9 cellular contexts compared by ENCODE assay signal in genomic region chr19:1088419-1089066, GRCh38. TPM values are rescaled to one million over a fixed set of nuclear protein-coding genes. Genes with fewer than 3 reads are reported as not detected.
A peak's percentile ranks its signal among the peaks of the same experiment; 100 is the strongest.
DNase-seq lines count a peak whose midpoint lies in the region; ATAC-seq lines count a peak whose summit lies in the region.
"Had no signal": no experiment of that assay in that cellular context is flagged by ENCODE, and none has a peak within 500 bp of the region (broad histone marks: within the 10 kb centered on the region; RNA-seq: fewer than 3 reads in every experiment).

No MANE protein-coding gene starts in this region.

- H3K9me3 ChIP-seq in thymus (ENCODE audit: control insufficient read depth): no peaks in the 10 kb centered on the region

- peak overlapping the region; percentile 73 for H3K27ac ChIP-seq in thymus (ENCODE audit: low read depth)

- H3K36me3 ChIP-seq in thymus (ENCODE audit: control insufficient read depth, insufficient read depth): peaks cover 87% of the 10 kb centered on the region

- CTCF ChIA-PET in activated CD8-positive, alpha-beta memory T cell treated with anti-CD3 and anti-CD28 coated beads, Interleukin-2, amount 10 ng/mL, durations not matched to agents 7 days and 5 days (lab: Charles Lee): interaction anchor here (0.8 to 6.9 kb wide), 8 partner anchors 9 to 105 kb away, joined by 4 to 64 read pairs (median 14); partner anchors contain the start of genes ARHGAP45 and CNN2

- no peak overlapping the region for H3K4me3 Mint-ChIP-seq in activated CD8-positive, alpha-beta memory T cell treated with anti-CD3 and anti-CD28 coated beads, Interleukin-2, amount 10 ng/mL, durations not matched to agents 7 days and 5 days
- peak overlapping the region; percentile 17 for H3K4me3 Mint-ChIP-seq in activated naive CD8-positive, alpha-beta T cell

- no peak overlapping the region for H3K4me3 ChIP-seq in thymus (ENCODE audit: low read length)

- H3K27ac Mint-ChIP-seq in activated CD8-positive, alpha-beta memory T cell treated with anti-CD3 and anti-CD28 coated beads, Interleukin-2, amount 10 ng/mL, durations not matched to agents 7 days and 5 days: peak overlapping the region; percentile 84
- no peak overlapping the region for H3K27ac Mint-ChIP-seq in activated naive CD8-positive, alpha-beta T cell

- DNase-seq in activated CD8-positive, alpha-beta memory T cell treated with anti-CD3 and anti-CD28 coated beads, Interleukin-2, amount 10 ng/mL, durations not matched to agents 7 days and 5 days: no peak
- DNase-seq in activated CD8-positive, alpha-beta memory T cell treated with anti-CD3 and anti-CD28 coated beads for 24 hours: no peak
- DNase-seq in left lobe of liver (ENCODE audit: low spot score) (no peak), DMS153 treated with DMSO at 0.1 percent for 48 hours (lab: John Stamatoyannopoulos, UW; ENCODE audit: unreplicated experiment) (no peak)
- DNase-seq: activated CD8-positive, alpha-beta memory T cell treated with anti-CD3 and anti-CD28 coated beads, Interleukin-2, amount 50 U/mL, for 4 hours had no signal

- H3K9me3 Mint-ChIP-seq in activated CD8-positive, alpha-beta memory T cell treated with anti-CD3 and anti-CD28 coated beads, Interleukin-2, amount 10 ng/mL, durations not matched to agents 7 days and 5 days (ENCODE audit: low read depth): no peaks in the 10 kb centered on the region
- H3K9me3 Mint-ChIP-seq in activated naive CD8-positive, alpha-beta T cell (ENCODE audit: low read depth): no peaks in the 10 kb centered on the region

- peaks cover 15% of the 10 kb centered on the region for H3K4me1 ChIP-seq in thymus (ENCODE audit: control insufficient read depth, insufficient read depth, low read length)

- H3K27me3 Mint-ChIP-seq in activated CD8-positive, alpha-beta memory T cell treated with anti-CD3 and anti-CD28 coated beads, Interleukin-2, amount 10 ng/mL, durations not matched to agents 7 days and 5 days: no peaks in the 10 kb centered on the region
- no peaks in the 10 kb centered on the region for H3K27me3 Mint-ChIP-seq in activated naive CD8-positive, alpha-beta T cell

- WGBS in thymus: 87% methylated on average over 30 of the region's 30 CpGs

- H3K27me3 ChIP-seq in thymus (ENCODE audit: control insufficient read depth, insufficient read depth): no peaks in the 10 kb centered on the region

- ATAC-seq in activated CD8-positive, alpha-beta memory T cell treated with anti-CD3 and anti-CD28 coated beads, Interleukin-2, amount 10 ng/mL, durations not matched to agents 7 days and 5 days: peak; percentile 2
- ATAC-seq in left lobe of liver: peak; percentile 41
- no peak for ATAC-seq in GM21423 (IDR thresholded peaks at IDR 0.05; ENCODE audit: unreplicated experiment)
- no peak for ATAC-seq in HG02610 (IDR thresholded peaks at IDR 0.05; ENCODE audit: unreplicated experiment)

- H3K4me1 Mint-ChIP-seq in activated CD8-positive, alpha-beta memory T cell treated with anti-CD3 and anti-CD28 coated beads, Interleukin-2, amount 10 ng/mL, durations not matched to agents 7 days and 5 days: peaks cover 52% of the 10 kb centered on the region
- peaks cover 47% of the 10 kb centered on the region for H3K4me1 Mint-ChIP-seq in activated naive CD8-positive, alpha-beta T cell (ENCODE audit: low read depth)

- H3K36me3 Mint-ChIP-seq in activated CD8-positive, alpha-beta memory T cell treated with anti-CD3 and anti-CD28 coated beads, Interleukin-2, amount 10 ng/mL, durations not matched to agents 7 days and 5 days: peaks cover 22% of the 10 kb centered on the region
- peaks cover 4% of the 10 kb centered on the region for H3K36me3 Mint-ChIP-seq in activated naive CD8-positive, alpha-beta T cell

RNA-seq across cellular contexts. Expression of gene POLR2E, which starts 6.6 kb away (rescaled TPM):
- 100 to 1,000 TPM; 173 to 206 TPM for total RNA-seq in activated CD8-positive, alpha-beta memory T cell treated with anti-CD3 and anti-CD28 coated beads, Interleukin-2, amount 10 ng/mL, durations not matched to agents 7 days and 5 days
- 143 TPM for total RNA-seq in left lobe of liver
- 84.0 TPM for polyA plus RNA-seq in thymus

RNA-seq across cellular contexts. Expression of gene GPX4, which starts 15.3 kb away (rescaled TPM):
- total RNA-seq in activated CD8-positive, alpha-beta memory T cell treated with anti-CD3 and anti-CD28 coated beads, Interleukin-2, amount 10 ng/mL, durations not matched to agents 7 days and 5 days: 100 to 1,000 TPM; 143 to 217 TPM
- 247 TPM for total RNA-seq in left lobe of liver
- 546 TPM for polyA plus RNA-seq in thymus

RNA-seq across cellular contexts. Expression of gene ARHGAP45, which starts 21.6 kb away (rescaled TPM):
- total RNA-seq in activated CD8-positive, alpha-beta memory T cell treated with anti-CD3 and anti-CD28 coated beads, Interleukin-2, amount 10 ng/mL, durations not matched to agents 7 days and 5 days: 100 to 1,000 TPM; 361 to 481 TPM
- total RNA-seq in left lobe of liver: 5.1 TPM
- 295 TPM for polyA plus RNA-seq in thymus

RNA-seq across cellular contexts. Expression of gene ABCA7, which starts 48.6 kb away (rescaled TPM):
- total RNA-seq in activated CD8-positive, alpha-beta memory T cell treated with anti-CD3 and anti-CD28 coated beads, Interleukin-2, amount 10 ng/mL, durations not matched to agents 7 days and 5 days: 10 to 100 TPM; 62.7 to 72.9 TPM
- total RNA-seq in left lobe of liver: 10.4 TPM
- 315 TPM for polyA plus RNA-seq in thymus

Comparison
In these comparisons a context has a peak if more than half of its experiments do, and no peak if none do; other contexts are left out.
1. ATAC-seq: peak in activated CD8-positive, alpha-beta memory T cell treated with anti-CD3 and anti-CD28 coated beads, Interleukin-2, amount 10 ng/mL, durations not matched to agents 7 days and 5 days (single experiment) and left lobe of liver (single experiment); none in GM21423 (single experiment) and HG02610 (single experiment).
2. RNA of gene ARHGAP45, which starts 21.6 kb away (total RNA-seq): 361 to 481 TPM in activated CD8-positive, alpha-beta memory T cell treated with anti-CD3 and anti-CD28 coated beads, Interleukin-2, amount 10 ng/mL, durations not matched to agents 7 days and 5 days; 5.1 TPM in left lobe of liver (single experiment); every median in the first group is over 10 times any median in the second.